ENCODE assay signal across 21 cellular contexts in the genomic region with DNA sequence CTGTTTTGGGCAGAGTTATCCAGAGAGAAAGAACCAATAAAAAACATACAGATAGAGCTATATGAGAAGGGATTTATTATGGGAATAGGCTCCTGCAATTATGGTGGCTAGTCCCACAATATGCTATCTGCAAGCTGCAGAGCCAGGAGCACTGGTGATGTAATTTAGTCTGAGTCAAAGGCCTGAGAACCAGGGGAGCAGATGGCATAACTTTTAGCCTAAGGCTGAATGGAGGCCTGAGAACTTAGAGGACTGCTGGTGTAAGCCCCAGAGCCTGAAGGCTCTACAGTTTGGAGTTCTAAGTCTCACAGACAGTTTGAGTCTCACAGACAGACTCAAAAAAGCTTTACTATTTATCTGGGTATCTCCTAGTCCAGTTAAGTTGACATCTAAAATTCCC.
DNase-seq lines count a peak whose midpoint lies in the region; TF ChIP-seq lines count a peak whose summit lies in the region.
"Had no signal": no experiment of that assay in that cellular context is flagged by ENCODE, and none has a peak within 500 bp of the region (broad histone marks: within the 10 kb centered on the region; RNA-seq: fewer than 3 reads in every experiment).

No MANE protein-coding gene starts in this region.

- DNase-seq in MCF 10A (ENCODE audit: unreplicated experiment) (peak; percentile 1), mammary epithelial cell (no peak), NCI-H82 treated with DMSO at 0.1 percent for 48 hours (lab: John Stamatoyannopoulos, UW; ENCODE audit: unreplicated experiment) (peak; percentile 20), fibroblast of gingiva (ENCODE audit: low read depth) (peak; percentile 42), SHP77 treated with DMSO at 0.1 percent for 48 hours (lab: John Stamatoyannopoulos, UW) (no peak), UCSD-AML1 (lab: John Stamatoyannopoulos, UW; ENCODE audit: unreplicated experiment) (no peak), nephron progenitor cell (no peak), NCI-H1436 (lab: John Stamatoyannopoulos, UW) (no peak)
- DNase-seq: activated B cell treated with CpG ODN at 0.5 μM for 24 hours; activated CD4-positive, alpha-beta memory T cell treated with anti-CD3 and anti-CD28 coated beads, Interleukin-2, amount 10 ng/mL, durations not matched to agents 7 days and 5 days; activated naive CD4-positive, alpha-beta T cell treated with anti-CD3 and anti-CD28 coated beads for 36 hours; activated T-cell treated with anti-CD3 and anti-CD28 coated beads, Interleukin-2, amount 50 U/mL, for 1 hour; DMS53; NCI-H1105 treated with DMSO at 0.1 percent for 48 hours; NCI-H2171 treated with DMSO at 0.1 percent for 48 hours; nucleus accumbens had no signal

- intact Hi-C loops in MCF 10A (cut with micrococcal nuclease) = no loop called here
- intact Hi-C loops in mammary epithelial cell (cut with micrococcal nuclease) = no loop called here

- in situ Hi-C loops in mammary epithelial cell (cut with MboI; ENCODE audit: low sequenced_read_pairs in 2 of 2) = no loop called here

- no peaks in the 10 kb centered on the region for H3K79me2 ChIP-seq in mammary epithelial cell (ENCODE audit: insufficient read depth, low read length)

- no peak overlapping the region for H3K9ac ChIP-seq in mammary epithelial cell (ENCODE audit: insufficient read depth, low read length)
- H3K9ac ChIP-seq: KMS-11 had no signal

- H3K4me1 Mint-ChIP-seq in MCF 10A (ENCODE audit: insufficient read depth, unreplicated experiment) (no peaks in the 10 kb centered on the region), nephron progenitor cell (no peaks in the 10 kb centered on the region)
- H3K4me1 Mint-ChIP-seq: activated B cell treated with CpG ODN at 0.5 μM for 24 hours; activated CD4-positive, alpha-beta memory T cell treated with anti-CD3 and anti-CD28 coated beads, Interleukin-2, amount 10 ng/mL, durations not matched to agents 7 days and 5 days; CD14-positive monocyte had no signal

- H3K9me3 Mint-ChIP-seq in MCF 10A (ENCODE audit: unreplicated experiment) (no peaks in the 10 kb centered on the region), nephron progenitor cell (peaks cover 4% of the 10 kb centered on the region)
- H3K9me3 Mint-ChIP-seq: activated B cell treated with CpG ODN at 0.5 μM for 24 hours had no signal

- H3K36me3 ChIP-seq in mammary epithelial cell (ENCODE audit: insufficient read depth, low read length) = no peaks in the 10 kb centered on the region
- H3K36me3 ChIP-seq: gastroesophageal sphincter had no signal

- H3K4me2 ChIP-seq in mammary epithelial cell (ENCODE audit: insufficient read depth, low read depth, low read length) = no peak overlapping the region
- H3K4me2 ChIP-seq: KMS-11 had no signal

- H3K27me3 Mint-ChIP-seq in MCF 10A (ENCODE audit: insufficient read depth, unreplicated experiment) (no peaks in the 10 kb centered on the region), nephron progenitor cell (ENCODE audit: low read depth, poor library complexity) (no peaks in the 10 kb centered on the region)
- H3K27me3 Mint-ChIP-seq: activated B cell treated with CpG ODN at 0.5 μM for 24 hours; activated CD4-positive, alpha-beta memory T cell treated with anti-CD3 and anti-CD28 coated beads, Interleukin-2, amount 10 ng/mL, durations not matched to agents 7 days and 5 days had no signal

- H3K36me3 Mint-ChIP-seq in MCF 10A (ENCODE audit: insufficient read depth, unreplicated experiment) (no peaks in the 10 kb centered on the region), nephron progenitor cell (ENCODE audit: low read depth) (no peaks in the 10 kb centered on the region)
- H3K36me3 Mint-ChIP-seq: CD14-positive monocyte had no signal

- H3K27me3 ChIP-seq in mammary epithelial cell (ENCODE audit: insufficient read depth, low read length) = no peaks in the 10 kb centered on the region
- H3K27me3 ChIP-seq: gastroesophageal sphincter had no signal

- CTCF ChIA-PET in MCF 10A (lab: Yijun Ruan, JAX) (no interaction called here), mammary epithelial cell (lab: Charles Lee; ENCODE audit: low non-redundant PET) (no interaction called here)

- POLR2A ChIA-PET in MCF 10A (lab: Yijun Ruan, JAX) = no interaction called here

- H4K20me1 ChIP-seq in mammary epithelial cell (ENCODE audit: insufficient read depth, low read length) = no peaks in the 10 kb centered on the region

- no peaks in the 10 kb centered on the region for H3K4me1 ChIP-seq in mammary epithelial cell (ENCODE audit: insufficient read depth, low read length)
- H3K4me1 ChIP-seq: gastroesophageal sphincter had no signal

- H3K4me3 Mint-ChIP-seq in MCF 10A (ENCODE audit: unreplicated experiment) (no peak overlapping the region), nephron progenitor cell (no peak overlapping the region)
- H3K4me3 Mint-ChIP-seq: activated B cell treated with CpG ODN at 0.5 μM for 24 hours; activated CD4-positive, alpha-beta memory T cell treated with anti-CD3 and anti-CD28 coated beads, Interleukin-2, amount 10 ng/mL, durations not matched to agents 7 days and 5 days; activated naive CD4-positive, alpha-beta T cell treated with anti-CD3 and anti-CD28 coated beads for 36 hours; CD14-positive monocyte had no signal

- BruUV-seq in MCF 10A (replicated peaks; lab: Mats Ljungman, UMichigan) = no TSS peak
- no TSS peak for BruUV-seq in mammary epithelial cell (replicated peaks; lab: Mats Ljungman, UMichigan)

- dilution Hi-C loops in mammary epithelial cell (cut with HindIII; ENCODE audit: low sequenced_read_pairs) = no loop called here

- H3K27ac Mint-ChIP-seq in MCF 10A (ENCODE audit: low read depth, unreplicated experiment) = no peak overlapping the region
- H3K27ac Mint-ChIP-seq in nephron progenitor cell = no peak overlapping the region
- H3K27ac Mint-ChIP-seq: activated B cell treated with CpG ODN at 0.5 μM for 24 hours; activated CD4-positive, alpha-beta memory T cell treated with anti-CD3 and anti-CD28 coated beads, Interleukin-2, amount 10 ng/mL, durations not matched to agents 7 days and 5 days; activated naive CD4-positive, alpha-beta T cell treated with anti-CD3 and anti-CD28 coated beads for 36 hours; CD14-positive monocyte had no signal

- no peak overlapping the region for H3K4me3 ChIP-seq in mammary epithelial cell (replicated peaks in 1 of 3; ENCODE audit: insufficient read depth in 1 of 3, low read depth in 2 of 3, low read length in 3 of 3)
- H3K4me3 ChIP-seq: coronary artery, gastroesophageal sphincter had no signal

- peaks cover 7% of the 10 kb centered on the region for H3K9me3 ChIP-seq in mammary epithelial cell (replicated peaks; ENCODE audit: insufficient read depth, low read length)
- H3K9me3 ChIP-seq: gastroesophageal sphincter had no signal

- TF ChIP-seq CTCF in MCF 10A (IDR thresholded peaks at IDR 0.05; ENCODE audit: unreplicated experiment) (no peak), mammary epithelial cell (conservative IDR thresholded peaks at IDR 0.05 in 1 of 2, IDR thresholded peaks at IDR 0.05 in 1 of 2; ENCODE audit: extremely low read depth in 1 of 2, insufficient read depth in 1 of 2, low read depth in 1 of 2, low read length in 2 of 2) (no peak), nephron progenitor cell (IDR thresholded peaks at IDR 0.05) (no peak)

- H3K27ac ChIP-seq in mammary epithelial cell (ENCODE audit: insufficient read depth, low read depth, low read length) = no peak overlapping the region
- H3K27ac ChIP-seq: 22Rv1, coronary artery, gastroesophageal sphincter, KMS-11 had no signal

- H2AFZ ChIP-seq in mammary epithelial cell (ENCODE audit: low read depth, low read length) = no peak overlapping the region

Comparison
In these comparisons a context has a peak if more than half of its experiments do, and no peak if none do; other contexts are left out.
1. DNase-seq: peak in MCF 10A (single experiment), NCI-H82 treated with DMSO at 0.1 percent for 48 hours (single experiment) and fibroblast of gingiva (single experiment); none in mammary epithelial cell (single experiment), SHP77 treated with DMSO at 0.1 percent for 48 hours (single experiment), UCSD-AML1 (single experiment), nephron progenitor cell (single experiment) and NCI-H1436 (single experiment).